Comparison of ENCODE assay signal across 17 cellular contexts in genomic region chr11:67321313-67321871, GRCh38. TPM values are rescaled to one million over a fixed set of nuclear protein-coding genes. Genes with fewer than 3 reads are reported as not detected.
A peak's percentile ranks its signal among the peaks of the same experiment; 100 is the strongest.
DNase-seq lines count a peak whose midpoint lies in the region; ATAC-seq, FAIRE-seq and TF ChIP-seq lines count a peak whose summit lies in the region.
"Had no signal": no experiment of that assay in that cellular context is flagged by ENCODE, and none has a peak within 500 bp of the region (broad histone marks: within the 10 kb centered on the region; RNA-seq: fewer than 3 reads in every experiment).

No MANE protein-coding gene starts in this region.

- RAD21 ChIA-PET in GM12878 (lab: Charles Lee; ENCODE audit: unreplicated experiment): interaction anchor here (1.2 to 7.0 kb wide), 4 partner anchors 26 to 60 kb away, joined by 3 to 64 read pairs (median 4); no protein-coding TSS in a partner anchor

- H3K36me3 ChIP-seq in GM12878 (ENCODE audit: control insufficient read depth in 2 of 2, insufficient read depth in 2 of 2, low read length in 1 of 2): no peaks in the 10 kb centered on the region
- H3K36me3 ChIP-seq: BE2C had no signal

- in situ Hi-C loops in GM12878 (cut with MboI): no loop called here

- peaks cover 7% of the 10 kb centered on the region for H3K36me3 Mint-ChIP-seq in nephron (ENCODE audit: low read depth)
- peaks cover 0 to 4% of the 10 kb centered on the region in 2 donors for H3K36me3 Mint-ChIP-seq in stimulated activated naive B cell treated with anti-CD40 and anti-IgM and Interleukin-4, amounts not matched to agents 10 μg/mL and 1 μg/mL and 100 μg/mL, for 72 hours

- H3K9ac ChIP-seq in GM12878 (ENCODE audit: control insufficient read depth, insufficient read depth, low read length): no peak overlapping the region
- H3K9ac ChIP-seq: GM23248 had no signal

- no peaks in the 10 kb centered on the region for H3K79me2 ChIP-seq in GM12878 (ENCODE audit: control insufficient read depth, insufficient read depth, low read length)

- no peak for ATAC-seq in GM12878
- no peak for ATAC-seq in GM21526 (IDR thresholded peaks at IDR 0.05; ENCODE audit: low FRiP score, unreplicated experiment)
- no peak for ATAC-seq in stimulated activated naive B cell treated with anti-CD40 and anti-IgM and Interleukin-4, amounts not matched to agents 10 μg/mL and 1 μg/mL and 100 μg/mL, for 72 hours (replicated peaks)
- ATAC-seq: A549 had no signal

- intact Hi-C loops in GM12878 (cut with micrococcal nuclease; ENCODE audit: unreplicated experiment): no loop called here

- no peaks in the 10 kb centered on the region for H3K9me3 ChIP-seq in GM12878 (replicated peaks; ENCODE audit: control insufficient read depth, insufficient read depth, low read length)
- H3K9me3 ChIP-seq: A549, BE2C had no signal

- WGBS in GM12878 (ENCODE audit: insufficient coverage, insufficient replicate concordance, low lambda C conversion rate, missing lambda C conversion rate): 44% methylated on average over 6 of the region's 6 CpGs

- peaks cover 7% of the 10 kb centered on the region for H3K27me3 Mint-ChIP-seq in nephron (ENCODE audit: low read depth)
- H3K27me3 Mint-ChIP-seq in stimulated activated naive B cell treated with anti-CD40 and anti-IgM and Interleukin-4, amounts not matched to agents 10 μg/mL and 1 μg/mL and 100 μg/mL, for 72 hours: no peaks in the 10 kb centered on the region
- H3K27me3 Mint-ChIP-seq: CD4-positive, alpha-beta memory T cell had no signal

- peak; percentile 52 for FAIRE-seq in HTR-8/SVneo (lab: Jason Lieb, UNC)
- peak; percentile 7 for FAIRE-seq in GM12878 (lab: Jason Lieb, UNC)
- FAIRE-seq: A549 had no signal

- H3K27me3 ChIP-seq in GM12878 (replicated peaks in 1 of 2; ENCODE audit: control insufficient read depth in 2 of 2, insufficient read depth in 2 of 2, low read length in 1 of 2): no peaks in the 10 kb centered on the region
- H3K27me3 ChIP-seq: BE2C had no signal

- TF ChIP-seq CTCF in GM10266 (IDR thresholded peaks at IDR 0.05; ENCODE audit: control insufficient read depth, insufficient read depth, low read depth, missing control alignments) (no peak), GM12878 (IDR thresholded peaks at IDR 0.05 in 2 of 3, conservative IDR thresholded peaks at IDR 0.05 in 1 of 3; ENCODE audit: control insufficient read depth in 2 of 3, extremely low read depth in 1 of 3, insufficient read depth in 1 of 3, low read depth in 3 of 3, low read length in 3 of 3) (0 out of 6 replicates have a peak, but pooled peaks of 1 of the 3 experiments have one; percentile 0), nephron (IDR thresholded peaks at IDR 0.05; ENCODE audit: unreplicated experiment in 3 of 3) (no peak)

- no TSS peak for BruUV-seq in GM12878 (replicated peaks; lab: Mats Ljungman, UMichigan)

- no peaks in the 10 kb centered on the region for H4K20me1 ChIP-seq in GM12878 (ENCODE audit: control insufficient read depth, insufficient read depth)

- TF ChIP-seq RAD21 in GM12878 (IDR thresholded peaks at IDR 0.05; ENCODE audit: insufficient read depth, low read depth, low read length): no peak

- no peak overlapping the region for H2AFZ ChIP-seq in GM12878 (ENCODE audit: control insufficient read depth, low read depth, low read length)
- H2AFZ ChIP-seq: GM23248 had no signal

- TF ChIP-seq EP300 in GM12878 (IDR thresholded peaks at IDR 0.05; ENCODE audit: borderline replicate concordance in 1 of 2, control insufficient read depth in 1 of 2, low read depth in 2 of 2, low read length in 2 of 2): no peak

- peak overlapping the region; percentile 25 to 38 (median 33) for H3K4me3 Mint-ChIP-seq in nephron
- no peak overlapping the region for H3K4me3 Mint-ChIP-seq in stimulated activated naive B cell treated with anti-CD40 and anti-IgM and Interleukin-4, amounts not matched to agents 10 μg/mL and 1 μg/mL and 100 μg/mL, for 72 hours
- H3K4me3 Mint-ChIP-seq: CD4-positive, alpha-beta memory T cell had no signal

- CTCF ChIA-PET in GM12878 (lab: Yijun Ruan, JAX): interaction anchor here (0.5 to 12.1 kb wide), 8 partner anchors 17 to 370 kb away, joined by 3 to 151 read pairs (median 20); partner anchors contain the start of gene POLD4

- H3K9me3 Mint-ChIP-seq in nephron: no peaks in the 10 kb centered on the region
- no peaks in the 10 kb centered on the region for H3K9me3 Mint-ChIP-seq in stimulated activated naive B cell treated with anti-CD40 and anti-IgM and Interleukin-4, amounts not matched to agents 10 μg/mL and 1 μg/mL and 100 μg/mL, for 72 hours

- H3K4me3 ChIP-seq in GM12878: no peak overlapping the region
- H3K4me3 ChIP-seq: A549, GM23248 had no signal

- DNase-seq in GM10266 (ENCODE audit: extremely low spot score) (peak; percentile 4), HTR-8/SVneo (ENCODE audit: insufficient read length, low spot score) (no peak), GM12878 (ENCODE audit: low read depth, low spot score) (no peak), glomerular visceral epithelial cell (ENCODE audit: extremely low spot score) (no peak)
- no peak for DNase-seq in stimulated activated CD4-positive, alpha-beta T cell treated with anti-CD3 and anti-CD28 coated beads, Interleukin-1b, Interleukin-23, amount 100 ng/mL, for 48 hours
- no peak for DNase-seq in stimulated activated naive B cell treated with anti-CD40 and anti-IgM and Interleukin-4, amounts not matched to agents 10 μg/mL and 1 μg/mL and 100 μg/mL, for 72 hours
- DNase-seq: BE2C; CD4-positive, alpha-beta memory T cell; DND-41; GDM1; GM23248; H7; IMR-90 had no signal

- H3K4me2 ChIP-seq in GM12878 (ENCODE audit: control insufficient read depth, insufficient read depth): no peak overlapping the region
- H3K4me2 ChIP-seq: A549 had no signal

- no peak for TF ChIP-seq POLR2A in GM12878 (IDR thresholded peaks at IDR 0.05; ENCODE audit: low read depth, low read length)

- SMC1A ChIA-PET in GM12878 (lab: Charles Lee; ENCODE audit: uncharacterized antibody, unreplicated experiment): interaction anchor here (1.1 to 7.6 kb wide), 6 partner anchors 24 to 60 kb away, joined by 4 to 82 read pairs (median 18); partner anchors contain the start of gene POLD4

- peaks cover 9% of the 10 kb centered on the region for H3K4me1 Mint-ChIP-seq in nephron
- peaks cover 10 to 34% of the 10 kb centered on the region in 2 donors for H3K4me1 Mint-ChIP-seq in stimulated activated naive B cell treated with anti-CD40 and anti-IgM and Interleukin-4, amounts not matched to agents 10 μg/mL and 1 μg/mL and 100 μg/mL, for 72 hours

- no peak overlapping the region for H3K27ac Mint-ChIP-seq in nephron
- H3K27ac Mint-ChIP-seq in stimulated activated naive B cell treated with anti-CD40 and anti-IgM and Interleukin-4, amounts not matched to agents 10 μg/mL and 1 μg/mL and 100 μg/mL, for 72 hours: no peak overlapping the region

- H3K27ac ChIP-seq in GM12878 (ENCODE audit: control insufficient read depth, insufficient read depth): no peak overlapping the region
- H3K27ac ChIP-seq: A549, C4-2B, GM23248 had no signal

- POLR2A ChIA-PET in GM12878 (lab: Charles Lee): interaction anchor here (0.5 to 2.8 kb wide), 4 partner anchors 25 to 574 kb away, joined by 3 to 10 read pairs (median 4); partner anchors contain the start of gene POLD4

- peaks cover 3% of the 10 kb centered on the region for H3K4me1 ChIP-seq in GM12878 (ENCODE audit: control insufficient read depth, insufficient read depth, low read length)
- H3K4me1 ChIP-seq: BE2C had no signal

RNA-seq across cellular contexts. Expression of gene SSH3, which starts 18.1 kb away (rescaled TPM):
- total RNA-seq in GM12878 (2013; cell fraction: nucleolus; rRNA removed): 0.93 and 0.94 TPM in 2 replicates
- total RNA-seq in GM12878 (2014; rRNA removed): 0.11 and 0.73 TPM in 2 replicates
- 0.18 and 0.23 TPM in 2 replicates for total RNA-seq in GM12878 (2014; rRNA removed; fragmentation: Illumina TruSeq; extraction: Trizol)
- 0.80 and 1.7 TPM in 2 replicates for total RNA-seq in GM12878 (2021)
- polyA plus RNA-seq in GM12878 (2011; ENCODE audit: low read depth): 0.09 TPM
- 0.05 and 0.10 TPM in 2 replicates for polyA plus RNA-seq in GM12878 (2011; rRNA removed)
- 0.04 and 0.13 TPM in 2 replicates for polyA plus RNA-seq in GM12878 (2011; cell fraction: cytosol; rRNA removed)
- 1.4 and 2.0 TPM in 2 replicates for polyA plus RNA-seq in GM12878 (2011; cell fraction: nucleus; rRNA removed)
- polyA plus RNA-seq in GM12878 (2012): 0.24 and 0.38 TPM in 2 replicates
- 0.08 and 0.21 TPM in 2 replicates for polyA plus RNA-seq in GM12878 (2014; fragmentation: Illumina TruSeq; extraction: Trizol)
- polyA plus RNA-seq in GM12878 (2014; fragmentation: Nextera tagmentation; extraction: Ambion mirVana): not detected
- 0.83 and 0.94 TPM in 2 replicates for polyA plus RNA-seq in GM12878 (2014; rRNA removed)
- polyA plus RNA-seq in GM12878 (2016; fragmentation: Nextera tagmentation; extraction: Ambion mirVana): under 1 TPM in 1 of 2 experiments, not detected in 1; 0.28 TPM
- 0.26 TPM in 1 of 2 replicates, not detected in the other for polyA minus RNA-seq in GM12878 (2011; rRNA and poly(A)+ RNA removed)
- 0.53 TPM in 1 of 2 replicates, not detected in the other for polyA minus RNA-seq in GM12878 (2011; cell fraction: cytosol; rRNA and poly(A)+ RNA removed)
- 0.48 and 2.2 TPM in 2 replicates for polyA minus RNA-seq in GM12878 (2011; cell fraction: nucleus; rRNA and poly(A)+ RNA removed)

RNA-seq across cellular contexts. Expression of gene POLD4, which starts 32.0 kb away (rescaled TPM):
- 56.1 and 63.5 TPM in 2 replicates for total RNA-seq in GM12878 (2013; cell fraction: nucleolus; rRNA removed)
- total RNA-seq in GM12878 (2014; rRNA removed): 140 and 142 TPM in 2 replicates
- 46.8 and 51.2 TPM in 2 replicates for total RNA-seq in GM12878 (2014; rRNA removed; fragmentation: Illumina TruSeq; extraction: Trizol)
- total RNA-seq in GM12878 (2021): 103 and 110 TPM in 2 replicates
- 80.8 TPM for polyA plus RNA-seq in GM12878 (2011; ENCODE audit: low read depth)
- 43.4 and 72.8 TPM in 2 replicates for polyA plus RNA-seq in GM12878 (2011; rRNA removed)
- polyA plus RNA-seq in GM12878 (2011; cell fraction: cytosol; rRNA removed): 189 and 201 TPM in 2 replicates
- polyA plus RNA-seq in GM12878 (2011; cell fraction: nucleus; rRNA removed): 133 and 135 TPM in 2 replicates
- polyA plus RNA-seq in GM12878 (2012): 174 and 197 TPM in 2 replicates
- 11.5 and 25.8 TPM in 2 replicates for polyA plus RNA-seq in GM12878 (2014; fragmentation: Illumina TruSeq; extraction: Trizol)
- polyA plus RNA-seq in GM12878 (2014; fragmentation: Nextera tagmentation; extraction: Ambion mirVana): 10 to 100 TPM in 1 of 2 experiments, 1 to 10 TPM in 1; 8.1 to 23.5 TPM
- 176 and 184 TPM in 2 replicates for polyA plus RNA-seq in GM12878 (2014; rRNA removed)
- 100 to 1,000 TPM; 120 to 125 TPM for polyA plus RNA-seq in GM12878 (2016; fragmentation: Nextera tagmentation; extraction: Ambion mirVana)
- polyA minus RNA-seq in GM12878 (2011; rRNA and poly(A)+ RNA removed): 22.5 and 64.9 TPM in 2 replicates
- 39.0 and 41.6 TPM in 2 replicates for polyA minus RNA-seq in GM12878 (2011; cell fraction: cytosol; rRNA and poly(A)+ RNA removed)
- 35.1 and 49.9 TPM in 2 replicates for polyA minus RNA-seq in GM12878 (2011; cell fraction: nucleus; rRNA and poly(A)+ RNA removed)

RNA-seq across cellular contexts. Expression of gene ANKRD13D, which starts 32.3 kb away (rescaled TPM):
- total RNA-seq in GM12878 (2013; cell fraction: nucleolus; rRNA removed): 70.6 and 80.4 TPM in 2 replicates
- total RNA-seq in GM12878 (2014; rRNA removed) (36.7 and 39.5 TPM in 2 replicates), GM12878 (2014; rRNA removed; fragmentation: Illumina TruSeq; extraction: Trizol) (20.8 and 21.1 TPM in 2 replicates), GM12878 (2021) (45.2 and 54.1 TPM in 2 replicates)
- 8.7 TPM for polyA plus RNA-seq in GM12878 (2011; ENCODE audit: low read depth)
- polyA plus RNA-seq in GM12878 (2011; rRNA removed) (13.2 and 25.2 TPM in 2 replicates), GM12878 (2014; fragmentation: Illumina TruSeq; extraction: Trizol) (6.7 and 18.4 TPM in 2 replicates), GM12878 (2014; fragmentation: Nextera tagmentation; extraction: Ambion mirVana) (1 to 10 TPM; 2.0 to 5.9 TPM), GM12878 (2014; rRNA removed) (56.2 and 58.8 TPM in 2 replicates), GM12878 (2016; fragmentation: Nextera tagmentation; extraction: Ambion mirVana) (10 to 100 TPM; 18.4 to 22.0 TPM)
- 24.9 and 43.8 TPM in 2 replicates for polyA plus RNA-seq in GM12878 (2011; cell fraction: cytosol; rRNA removed)
- 169 and 236 TPM in 2 replicates for polyA plus RNA-seq in GM12878 (2011; cell fraction: nucleus; rRNA removed)
- 18.7 and 28.3 TPM in 2 replicates for polyA plus RNA-seq in GM12878 (2012)
- polyA minus RNA-seq in GM12878 (2011; rRNA and poly(A)+ RNA removed): 12.1 and 32.2 TPM in 2 replicates
- 11.0 and 14.5 TPM in 2 replicates for polyA minus RNA-seq in GM12878 (2011; cell fraction: cytosol; rRNA and poly(A)+ RNA removed)
- 36.4 and 70.8 TPM in 2 replicates for polyA minus RNA-seq in GM12878 (2011; cell fraction: nucleus; rRNA and poly(A)+ RNA removed)

RNA-seq across cellular contexts. Expression of gene CLCF1, which starts 52.0 kb away (rescaled TPM):
- total RNA-seq in GM12878 (2013; cell fraction: nucleolus; rRNA removed): 0.98 and 1.1 TPM in 2 replicates
- total RNA-seq in GM12878 (2014; rRNA removed) (0.68 and 0.82 TPM in 2 replicates), GM12878 (2014; rRNA removed; fragmentation: Illumina TruSeq; extraction: Trizol) (0.63 and 0.64 TPM in 2 replicates), GM12878 (2021) (1.3 and 1.5 TPM in 2 replicates)
- polyA plus RNA-seq in GM12878 (2011; ENCODE audit: low read depth): 0.31 TPM
- polyA plus RNA-seq in GM12878 (2011; rRNA removed) (0.12 and 0.16 TPM in 2 replicates), GM12878 (2014; fragmentation: Illumina TruSeq; extraction: Trizol) (0.25 and 0.79 TPM in 2 replicates), GM12878 (2014; fragmentation: Nextera tagmentation; extraction: Ambion mirVana) (under 1 TPM; 0.24 to 0.58 TPM), GM12878 (2014; rRNA removed) (2.1 and 2.4 TPM in 2 replicates), GM12878 (2016; fragmentation: Nextera tagmentation; extraction: Ambion mirVana) (under 1 TPM in 1 of 2 experiments, not detected in 1; 0.35 TPM)
- polyA plus RNA-seq in GM12878 (2011; cell fraction: cytosol; rRNA removed): 0.42 and 0.45 TPM in 2 replicates
- polyA plus RNA-seq in GM12878 (2011; cell fraction: nucleus; rRNA removed): 0.84 and 1.2 TPM in 2 replicates
- polyA plus RNA-seq in GM12878 (2012): 0.74 and 0.87 TPM in 2 replicates
- polyA minus RNA-seq in GM12878 (2011; rRNA and poly(A)+ RNA removed): 0.37 and 0.52 TPM in 2 replicates
- not detected in 2 replicates for polyA minus RNA-seq in GM12878 (2011; cell fraction: cytosol; rRNA and poly(A)+ RNA removed)
- polyA minus RNA-seq in GM12878 (2011; cell fraction: nucleus; rRNA and poly(A)+ RNA removed): 0.24 and 0.38 TPM in 2 replicates

RNA-seq across cellular contexts. Expression of gene GRK2, which starts 55.1 kb away (rescaled TPM):
- 113 and 129 TPM in 2 replicates for total RNA-seq in GM12878 (2013; cell fraction: nucleolus; rRNA removed)
- total RNA-seq in GM12878 (2014; rRNA removed) (135 and 140 TPM in 2 replicates), GM12878 (2014; rRNA removed; fragmentation: Illumina TruSeq; extraction: Trizol) (50.3 and 54.9 TPM in 2 replicates), GM12878 (2021) (152 and 160 TPM in 2 replicates)
- polyA plus RNA-seq in GM12878 (2011; ENCODE audit: low read depth): 47.6 TPM
- polyA plus RNA-seq in GM12878 (2011; rRNA removed) (52.4 and 77.2 TPM in 2 replicates), GM12878 (2014; fragmentation: Illumina TruSeq; extraction: Trizol) (44.5 and 90.0 TPM in 2 replicates), GM12878 (2014; fragmentation: Nextera tagmentation; extraction: Ambion mirVana) (1 to 10 TPM; 1.0 to 1.3 TPM), GM12878 (2014; rRNA removed) (142 and 155 TPM in 2 replicates), GM12878 (2016; fragmentation: Nextera tagmentation; extraction: Ambion mirVana) (10 to 100 TPM; 31.5 to 34.5 TPM)
- polyA plus RNA-seq in GM12878 (2011; cell fraction: cytosol; rRNA removed): 84.2 and 124 TPM in 2 replicates
- polyA plus RNA-seq in GM12878 (2011; cell fraction: nucleus; rRNA removed): 373 and 393 TPM in 2 replicates
- polyA plus RNA-seq in GM12878 (2012): 130 and 152 TPM in 2 replicates
- polyA minus RNA-seq in GM12878 (2011; rRNA and poly(A)+ RNA removed): 105 and 117 TPM in 2 replicates
- polyA minus RNA-seq in GM12878 (2011; cell fraction: cytosol; rRNA and poly(A)+ RNA removed): 65.8 and 85.8 TPM in 2 replicates
- 76.6 and 99.7 TPM in 2 replicates for polyA minus RNA-seq in GM12878 (2011; cell fraction: nucleus; rRNA and poly(A)+ RNA removed)

Comparison
In these comparisons a context has a peak if more than half of its experiments do, and no peak if none do; other contexts are left out.
1. H3K4me3 Mint-ChIP-seq: peak in nephron (3 of 3); none in stimulated activated naive B cell treated with anti-CD40 and anti-IgM and Interleukin-4, amounts not matched to agents 10 μg/mL and 1 μg/mL and 100 μg/mL, for 72 hours (0 of 2).